Comparison of ENCODE assay signal across 11 cellular contexts in genomic region chr5:50653946-50654345, GRCh38. TPM values are rescaled to one million over a fixed set of nuclear protein-coding genes. Genes with fewer than 3 reads are reported as not detected.
DNase-seq lines count a peak whose midpoint lies in the region; ATAC-seq and TF ChIP-seq lines count a peak whose summit lies in the region.
"Had no signal": no experiment of that assay in that cellular context is flagged by ENCODE, and none has a peak within 500 bp of the region (broad histone marks: within the 10 kb centered on the region; RNA-seq: fewer than 3 reads in every experiment).

No MANE protein-coding gene starts in this region.

- H3K27ac Mint-ChIP-seq in activated B cell treated with CpG ODN at 0.5 μM for 24 hours, result peak overlapping the region; percentile 81
- H3K27ac Mint-ChIP-seq in activated naive CD8-positive, alpha-beta T cell treated with anti-CD3 and anti-CD28 coated beads, Interleukin-2, amount 50 U/mL, for 24 hours, result no peak overlapping the region
- H3K27ac Mint-ChIP-seq: effector memory CD8-positive, alpha-beta T cell had no signal

- no peaks in the 10 kb centered on the region for H3K79me2 ChIP-seq in hepatocyte

- DNase-seq in activated B cell treated with CpG ODN at 0.5 μM for 24 hours (peak; percentile 17), hepatocyte (ENCODE audit: low spot score) (no peak), NCI-H748 treated with DMSO at 0.1 percent for 48 hours (lab: John Stamatoyannopoulos, UW) (no peak), anterior cingulate cortex (lab: John Stamatoyannopoulos, UW) (no peak)
- no peak for DNase-seq in activated naive CD8-positive, alpha-beta T cell treated with anti-CD3 and anti-CD28 coated beads, Interleukin-2, amount 50 U/mL, for 24 hours
- DNase-seq: effector memory CD8-positive, alpha-beta T cell; small intestine had no signal

- no peaks in the 10 kb centered on the region for H3K4me1 ChIP-seq in hepatocyte (ENCODE audit: insufficient read depth)

- H4K20me1 ChIP-seq in hepatocyte (ENCODE audit: insufficient read depth, poor library complexity, severe bottlenecking), result no peaks in the 10 kb centered on the region

- H3K4me3 ChIP-seq in hepatocyte, result no peak overlapping the region
- H3K4me3 ChIP-seq: suprapubic skin had no signal

- WGBS in hepatocyte (ENCODE audit: low lambda C conversion rate, missing lambda C conversion rate), result 71% methylated on average over 3 of the region's 3 CpGs

- POLR2A ChIA-PET in activated B cell treated with CpG ODN at 0.5 μM for 24 hours (lab: Charles Lee), result interaction anchor here (0.6 to 1.0 kb wide), 2 partner anchors 13 to 212 kb away, joined by 3 to 13 read pairs; partner anchors contain the start of gene PARP8

- no peaks in the 10 kb centered on the region for H3K9me3 ChIP-seq in hepatocyte (ENCODE audit: low read depth)
- H3K9me3 ChIP-seq: suprapubic skin had no signal

- TF ChIP-seq CTCF in activated B cell treated with CpG ODN at 0.5 μM for 24 hours (IDR thresholded peaks at IDR 0.05) (no peak), hepatocyte (IDR thresholded peaks at IDR 0.05; ENCODE audit: poor library complexity) (no peak)

- H2AFZ ChIP-seq in hepatocyte, result no peak overlapping the region

- no peaks in the 10 kb centered on the region for H3K9me3 Mint-ChIP-seq in activated B cell treated with CpG ODN at 0.5 μM for 24 hours
- no peaks in the 10 kb centered on the region for H3K9me3 Mint-ChIP-seq in activated naive CD8-positive, alpha-beta T cell treated with anti-CD3 and anti-CD28 coated beads, Interleukin-2, amount 50 U/mL, for 24 hours
- H3K9me3 Mint-ChIP-seq: effector memory CD8-positive, alpha-beta T cell had no signal

- intact Hi-C loops in activated B cell treated with CpG ODN at 0.5 μM for 24 hours (cut with micrococcal nuclease), result loop anchor here (1.0 kb wide), 1 partner anchor 11 kb away; no protein-coding TSS in a partner anchor

- peak overlapping the region; percentile 49 for H3K4me3 Mint-ChIP-seq in activated B cell treated with CpG ODN at 0.5 μM for 24 hours
- H3K4me3 Mint-ChIP-seq in activated naive CD8-positive, alpha-beta T cell treated with anti-CD3 and anti-CD28 coated beads, Interleukin-2, amount 50 U/mL, for 24 hours, result no peak overlapping the region
- H3K4me3 Mint-ChIP-seq: effector memory CD8-positive, alpha-beta T cell had no signal

- H3K36me3 ChIP-seq in hepatocyte (replicated peaks; ENCODE audit: insufficient read depth, low read depth), result no peaks in the 10 kb centered on the region
- H3K36me3 ChIP-seq: suprapubic skin had no signal

- no peaks in the 10 kb centered on the region for H3K9me2 ChIP-seq in hepatocyte (replicated peaks; ENCODE audit: insufficient read depth)

- no peaks in the 10 kb centered on the region for H3K27me3 Mint-ChIP-seq in activated B cell treated with CpG ODN at 0.5 μM for 24 hours
- H3K27me3 Mint-ChIP-seq in activated naive CD8-positive, alpha-beta T cell treated with anti-CD3 and anti-CD28 coated beads, Interleukin-2, amount 50 U/mL, for 24 hours, result no peaks in the 10 kb centered on the region
- H3K27me3 Mint-ChIP-seq: effector memory CD8-positive, alpha-beta T cell had no signal

- H3K27me3 ChIP-seq in hepatocyte, result no peaks in the 10 kb centered on the region
- H3K27me3 ChIP-seq: suprapubic skin had no signal

- no peak overlapping the region for H3K27ac ChIP-seq in hepatocyte
- H3K27ac ChIP-seq: suprapubic skin had no signal

- no peak overlapping the region for H3K4me2 ChIP-seq in hepatocyte

- CTCF ChIA-PET in activated B cell treated with CpG ODN at 0.5 μM for 24 hours (lab: Charles Lee), result no interaction called here

- ATAC-seq in GM18519 (IDR thresholded peaks at IDR 0.05; ENCODE audit: low FRiP score, unreplicated experiment), result peak; percentile 91
- peak; percentile 99 for ATAC-seq in GM21717 (IDR thresholded peaks at IDR 0.05; ENCODE audit: unreplicated experiment)
- peak; percentile 99 for ATAC-seq in HG03442 (IDR thresholded peaks at IDR 0.05; ENCODE audit: unreplicated experiment)
- ATAC-seq in activated B cell treated with CpG ODN at 0.5 μM for 24 hours (ENCODE audit: low read depth), result peak; percentile 98
- ATAC-seq in activated naive CD8-positive, alpha-beta T cell treated with anti-CD3 and anti-CD28 coated beads, Interleukin-2, amount 50 U/mL, for 24 hours, result no peak
- ATAC-seq: effector memory CD8-positive, alpha-beta T cell had no signal

- H3K36me3 Mint-ChIP-seq in activated B cell treated with CpG ODN at 0.5 μM for 24 hours (ENCODE audit: low read depth), result no peaks in the 10 kb centered on the region
- no peaks in the 10 kb centered on the region for H3K36me3 Mint-ChIP-seq in activated naive CD8-positive, alpha-beta T cell treated with anti-CD3 and anti-CD28 coated beads, Interleukin-2, amount 50 U/mL, for 24 hours (ENCODE audit: low read depth)

- peaks cover 28% of the 10 kb centered on the region for H3K4me1 Mint-ChIP-seq in activated B cell treated with CpG ODN at 0.5 μM for 24 hours
- peaks cover 19% of the 10 kb centered on the region for H3K4me1 Mint-ChIP-seq in activated naive CD8-positive, alpha-beta T cell treated with anti-CD3 and anti-CD28 coated beads, Interleukin-2, amount 50 U/mL, for 24 hours

RNA-seq across cellular contexts. Expression of gene PARP8, which starts 12.5 kb away (rescaled TPM):
- total RNA-seq in activated B cell treated with CpG ODN at 0.5 μM for 24 hours (39.3 and 56.0 TPM in 2 replicates), hepatocyte (15.5 and 18.0 TPM in 2 replicates)
- polyA plus RNA-seq in hepatocyte, result 11.9 and 18.3 TPM in 2 replicates
